1 cellular context compared by ENCODE assay signal in the genomic region with DNA sequence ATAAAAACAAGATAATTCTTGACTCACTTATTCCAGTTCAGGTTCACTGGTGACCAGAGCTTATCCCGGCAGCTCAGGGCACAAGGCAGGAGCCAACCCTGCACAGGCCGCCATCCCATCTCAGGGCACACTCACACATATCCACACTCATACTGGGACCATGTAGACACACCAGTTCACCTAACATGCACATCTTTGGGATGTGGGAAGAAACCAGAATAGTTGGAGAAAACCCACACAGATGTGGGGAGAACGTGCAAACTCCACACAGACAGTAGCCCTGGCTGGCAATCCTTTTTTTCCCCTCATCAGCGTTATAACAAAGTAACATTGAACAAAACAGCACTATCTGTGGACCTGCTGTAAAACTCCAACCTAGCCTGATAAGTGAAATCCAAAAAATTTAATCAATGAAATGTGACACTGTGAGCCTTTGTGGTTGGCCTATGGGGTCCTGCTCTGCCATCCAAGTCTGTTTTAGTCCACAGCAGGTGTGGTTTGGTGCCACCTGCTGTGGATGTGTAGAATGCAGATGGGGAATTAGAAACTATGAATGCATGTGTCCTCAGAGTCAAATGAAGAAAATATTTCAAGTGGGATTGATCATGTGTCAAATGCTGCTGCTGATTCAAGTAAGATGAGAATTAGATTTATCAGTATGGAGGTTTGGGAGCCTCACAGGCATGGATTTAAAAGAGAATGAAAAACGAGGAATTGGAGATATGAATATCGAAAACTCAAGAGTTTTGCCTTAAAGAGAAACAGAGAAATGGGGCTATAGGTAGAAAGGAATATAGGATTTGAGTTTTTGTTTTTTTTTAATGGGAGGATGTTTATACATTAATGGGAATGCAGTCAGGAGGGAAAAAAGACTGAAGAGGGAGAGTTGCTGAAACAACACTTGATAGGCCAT.
A peak's percentile ranks its signal among the peaks of the same experiment; 100 is the strongest.
TF ChIP-seq lines count a peak whose summit lies in the region.

No MANE protein-coding gene starts in this region.

TF ChIP-seq in GM12878, 131 proteins besides CTCF, POLR2A, EP300 and RAD21:
- TF ChIP-seq, protein P1, sequence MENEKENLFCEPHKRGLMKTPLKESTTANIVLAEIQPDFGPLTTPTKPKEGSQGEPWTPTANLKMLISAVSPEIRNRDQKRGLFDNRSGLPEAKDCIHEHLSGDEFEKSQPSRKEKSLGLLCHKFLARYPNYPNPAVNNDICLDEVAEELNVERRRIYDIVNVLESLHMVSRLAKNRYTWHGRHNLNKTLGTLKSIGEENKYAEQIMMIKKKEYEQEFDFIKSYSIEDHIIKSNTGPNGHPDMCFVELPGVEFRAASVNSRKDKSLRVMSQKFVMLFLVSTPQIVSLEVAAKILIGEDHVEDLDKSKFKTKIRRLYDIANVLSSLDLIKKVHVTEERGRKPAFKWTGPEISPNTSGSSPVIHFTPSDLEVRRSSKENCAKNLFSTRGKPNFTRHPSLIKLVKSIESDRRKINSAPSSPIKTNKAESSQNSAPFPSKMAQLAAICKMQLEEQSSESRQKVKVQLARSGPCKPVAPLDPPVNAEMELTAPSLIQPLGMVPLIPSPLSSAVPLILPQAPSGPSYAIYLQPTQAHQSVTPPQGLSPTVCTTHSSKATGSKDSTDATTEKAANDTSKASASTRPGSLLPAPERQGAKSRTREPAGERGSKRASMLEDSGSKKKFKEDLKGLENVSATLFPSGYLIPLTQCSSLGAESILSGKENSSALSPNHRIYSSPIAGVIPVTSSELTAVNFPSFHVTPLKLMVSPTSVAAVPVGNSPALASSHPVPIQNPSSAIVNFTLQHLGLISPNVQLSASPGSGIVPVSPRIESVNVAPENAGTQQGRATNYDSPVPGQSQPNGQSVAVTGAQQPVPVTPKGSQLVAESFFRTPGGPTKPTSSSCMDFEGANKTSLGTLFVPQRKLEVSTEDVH (IDR thresholded peaks at IDR 0.05; ENCODE audit: low read depth, partially characterized antibody) = no peak
- peak; percentile 36; the same call in 1 of the 2 replicates for TF ChIP-seq YY1 (IDR thresholded peaks at IDR 0.05; ENCODE audit: low read depth, low read length)
- peak; percentile 68; the same call in 1 of the 2 replicates for TF ChIP-seq SMC3 (IDR thresholded peaks at IDR 0.05; ENCODE audit: borderline replicate concordance, low read length)
- TF ChIP-seq RUNX3 (IDR thresholded peaks at IDR 0.05; ENCODE audit: low read length) = peak; percentile 47
- no peak for TF ChIP-seq BMI1 (IDR thresholded peaks at IDR 0.05; ENCODE audit: borderline replicate concordance)
